In the genomic region with DNA sequence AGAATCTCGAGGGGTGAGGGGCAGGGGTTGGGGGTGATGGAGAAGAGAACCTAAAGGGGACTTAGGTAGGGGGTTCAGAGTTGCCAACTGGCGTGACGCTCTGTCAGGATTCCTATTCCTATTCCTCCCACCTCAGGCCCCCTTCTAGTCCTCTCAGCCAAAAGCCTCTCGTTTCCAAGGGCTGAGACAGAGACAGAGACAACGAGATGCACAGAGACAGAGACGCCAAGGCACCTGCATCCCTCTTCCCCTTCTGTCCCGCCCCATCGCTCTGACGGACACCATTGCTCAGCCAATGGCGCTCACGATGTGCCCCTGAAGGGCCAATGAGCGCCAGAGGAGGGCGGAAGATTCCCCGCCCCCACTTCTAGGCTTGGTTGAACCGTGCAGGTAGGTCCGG, we compare ENCODE assay signal across 8 cellular contexts.
A peak's percentile ranks its signal among the peaks of the same experiment; 100 is the strongest.
DNase-seq lines count a peak whose midpoint lies in the region; ATAC-seq lines count a peak whose summit lies in the region.
"Not testable (repeated sequence)": the region's sequence is repeated elsewhere in the genome, so short reads cannot be mapped to it uniquely, and the experiment has no call there.

No MANE protein-coding gene starts in this region.

- H3K36me3 Mint-ChIP-seq in CD4-positive, alpha-beta memory T cell; activated naive CD8-positive, alpha-beta T cell: not testable (repeated sequence)

- not testable (repeated sequence) for H3K4me1 Mint-ChIP-seq in CD4-positive, alpha-beta memory T cell; activated naive CD8-positive, alpha-beta T cell (ENCODE audit: low read depth)

- intact Hi-C loops in CD4-positive, alpha-beta memory T cell (cut with micrococcal nuclease), result not testable (repeated sequence)

- not testable (repeated sequence) for H3K36me3 ChIP-seq in CD4-positive, alpha-beta memory T cell (ENCODE audit: insufficient read depth, low read length); neuron (ENCODE audit: insufficient read depth, low read length)

- H3K4me3 ChIP-seq in CD4-positive, alpha-beta memory T cell (ENCODE audit: low read length in 2 of 2), result not testable (repeated sequence)
- peak overlapping the region; percentile 50 for H3K4me3 ChIP-seq in neuron (ENCODE audit: low read length)

- ATAC-seq in GM21367 (IDR thresholded peaks at IDR 0.05; ENCODE audit: unreplicated experiment) (peak; percentile 93), HG03280 (IDR thresholded peaks at IDR 0.05; ENCODE audit: unreplicated experiment) (peak; percentile 99)

- H3K27ac ChIP-seq in CD4-positive, alpha-beta memory T cell (ENCODE audit: low read depth, low read length), result not testable (repeated sequence)

- H3K27ac Mint-ChIP-seq in CD4-positive, alpha-beta memory T cell, result peak overlapping the region in 4 of 7 donors; percentile 3 to 86 (median 61)
- H3K27ac Mint-ChIP-seq in activated naive CD8-positive, alpha-beta T cell, result peak overlapping the region; percentile 54

- CTCF ChIA-PET in CD4-positive, alpha-beta memory T cell (lab: Charles Lee; ENCODE audit: partially characterized antibody), result not testable (repeated sequence)

- H3K9me3 ChIP-seq in CD4-positive, alpha-beta memory T cell (ENCODE audit: control insufficient read depth in 1 of 2, low read length in 2 of 2); neuron (ENCODE audit: low read length): not testable (repeated sequence)

- POLR2A ChIA-PET in CD4-positive, alpha-beta memory T cell (lab: Charles Lee; ENCODE audit: partially characterized antibody), result not testable (repeated sequence)

- H3K27me3 ChIP-seq in CD4-positive, alpha-beta memory T cell (ENCODE audit: insufficient read depth, low read length); neuron (ENCODE audit: insufficient read depth, low read length): not testable (repeated sequence)

- peak in 4 of 5 donors; percentile 75 to 90 (median 87) for DNase-seq in CD4-positive, alpha-beta memory T cell
- peak; percentile 76 for DNase-seq in T follicular helper cell (ENCODE audit: low read depth)
- DNase-seq in glomerular visceral epithelial cell (ENCODE audit: extremely low spot score), result peak; percentile 45
- peak; percentile 65 to 84 for DNase-seq in stimulated activated CD8-positive, alpha-beta memory T cell treated with anti-CD3 and anti-CD28 coated beads, Interleukin-2, amount 100 ng/mL, for 48 hours (ENCODE audit: low read depth in 2 of 2)

- not testable (repeated sequence) for H3K27me3 Mint-ChIP-seq in CD4-positive, alpha-beta memory T cell; activated naive CD8-positive, alpha-beta T cell

- peak overlapping the region in 7 of 8 donors; percentile 83 to 90 (median 86) for H3K4me3 Mint-ChIP-seq in CD4-positive, alpha-beta memory T cell
- H3K4me3 Mint-ChIP-seq in activated naive CD8-positive, alpha-beta T cell, result peak overlapping the region; percentile 89

- H3K9me3 Mint-ChIP-seq in CD4-positive, alpha-beta memory T cell; activated naive CD8-positive, alpha-beta T cell (ENCODE audit: low read depth): not testable (repeated sequence)

- not testable (repeated sequence) for H2AFZ ChIP-seq in neuron (ENCODE audit: low read depth, low read length)

- not testable (repeated sequence) for H3K4me1 ChIP-seq in CD4-positive, alpha-beta memory T cell (ENCODE audit: insufficient read depth, low read length); neuron (ENCODE audit: insufficient read depth, low read length)
